ENCODE assay signal across 11 cellular contexts in genomic region chr18:44909191-44909719, GRCh38.
DNase-seq lines count a peak whose midpoint lies in the region; ATAC-seq and TF ChIP-seq lines count a peak whose summit lies in the region.
"Had no signal": no experiment of that assay in that cellular context is flagged by ENCODE, and none has a peak within 500 bp of the region (broad histone marks: within the 10 kb centered on the region; RNA-seq: fewer than 3 reads in every experiment).

No MANE protein-coding gene starts in this region.

- H3K4me3 ChIP-seq in lower lobe of right lung = no peak overlapping the region
- H3K4me3 ChIP-seq: SJSA1, spleen had no signal

- H3K4me1 ChIP-seq in lower lobe of right lung = no peaks in the 10 kb centered on the region

- in situ Hi-C loops in ACHN (cut with HindIII; ENCODE audit: low pct_ligation_motif_present, low pct_unique_long_range_greater_than_20kb, low sequenced_read_pairs) = no loop called here

- DNase-seq in kidney tubule cell (ENCODE audit: low spot score) (peak; percentile 27), ACHN (no peak), NCI-H2107 (lab: John Stamatoyannopoulos, UW) (no peak), lower lobe of right lung (no peak)
- DNase-seq: H7, hippocampal formation, spleen had no signal

- no peak for TF ChIP-seq CTCF in lower lobe of right lung (IDR thresholded peaks at IDR 0.05)

- intact Hi-C loops in lower lobe of right lung (cut with DNase I) = no loop called here

- H3K9me3 ChIP-seq in lower lobe of right lung = no peaks in the 10 kb centered on the region
- H3K9me3 ChIP-seq: SJSA1 had no signal

- H3K27me3 ChIP-seq in lower lobe of right lung (ENCODE audit: low read depth) = no peaks in the 10 kb centered on the region
- H3K27me3 ChIP-seq: SJSA1, spleen had no signal

- ATAC-seq in GM18870 (IDR thresholded peaks at IDR 0.05; ENCODE audit: unreplicated experiment) (peak; percentile 82), GM21619 (IDR thresholded peaks at IDR 0.05; ENCODE audit: unreplicated experiment) (peak; percentile 82), HG03520 (IDR thresholded peaks at IDR 0.05; ENCODE audit: unreplicated experiment) (peak; percentile 85), lower lobe of right lung (no peak)

- no peaks in the 10 kb centered on the region for H3K36me3 ChIP-seq in lower lobe of right lung
- H3K36me3 ChIP-seq: SJSA1, spleen had no signal

- H3K27ac ChIP-seq in lower lobe of right lung = no peak overlapping the region
- H3K27ac ChIP-seq: SJSA1 had no signal

Comparison
In these comparisons a context has a peak if more than half of its experiments do, and no peak if none do; other contexts are left out.
1. ATAC-seq: peak in GM18870 (single experiment), GM21619 (single experiment) and HG03520 (single experiment); none in lower lobe of right lung (0 of 2).